ENCODE assay signal across 1 cellular context in the genomic region with DNA sequence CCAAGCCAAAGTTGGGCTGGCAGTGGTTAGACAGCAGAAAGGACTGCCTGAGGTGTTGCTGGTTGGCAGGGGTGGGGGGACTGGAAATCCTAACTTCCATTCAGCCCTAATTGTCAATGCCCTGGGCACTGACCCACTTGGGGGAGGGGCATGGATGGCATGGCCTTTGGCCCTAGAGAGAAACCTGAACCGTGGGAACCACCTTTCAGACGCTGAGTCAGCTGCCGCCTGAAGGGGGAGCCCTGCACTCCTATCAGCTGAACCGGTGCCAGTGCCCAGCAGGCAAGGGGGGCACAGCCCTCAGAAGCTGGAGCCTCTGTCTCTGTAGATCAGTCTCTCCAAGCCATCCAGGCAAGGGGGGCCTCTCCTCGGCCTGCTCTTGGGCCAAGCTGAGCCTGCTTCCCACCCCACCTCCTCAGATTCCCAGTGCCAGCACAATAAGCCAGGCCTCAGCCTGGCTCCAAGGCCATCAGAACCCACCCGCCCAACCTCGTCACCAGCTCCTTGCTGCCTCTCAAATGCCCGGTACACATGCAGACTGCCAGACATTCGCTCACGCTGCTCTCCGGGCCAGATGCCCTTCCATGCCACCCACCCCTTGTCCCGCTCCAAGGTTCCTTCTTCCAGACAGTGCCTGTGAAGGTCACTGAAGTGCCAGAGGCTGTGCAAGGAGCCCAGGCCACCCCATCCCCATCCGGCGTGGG.
TF ChIP-seq lines count a peak whose summit lies in the region.

No MANE protein-coding gene starts in this region.

TF ChIP-seq in GM12878, 131 proteins besides CTCF, POLR2A, EP300 and RAD21:
- no peak for TF ChIP-seq MEF2A (IDR thresholded peaks at IDR 0.05; ENCODE audit: insufficient read depth, low read depth, low read length)
- no peak for TF ChIP-seq SRF (IDR thresholded peaks at IDR 0.05; ENCODE audit: low read depth in 2 of 2, low read length in 2 of 2)
- TF ChIP-seq KAT2A (conservative IDR thresholded peaks at IDR 0.05; ENCODE audit: control insufficient read depth, low read depth, low read length), result no peak
- TF ChIP-seq CEBPZ (IDR thresholded peaks at IDR 0.05; ENCODE audit: low read depth, low read length), result no peak
- no peak for TF ChIP-seq EZH2 (IDR thresholded peaks at IDR 0.05; ENCODE audit: borderline replicate concordance, control insufficient read depth, low read depth, low read length)
- no peak for TF ChIP-seq ATF7 (IDR thresholded peaks at IDR 0.05; ENCODE audit: low read depth)
- 0 out of 2 replicates have a peak, but pooled peaks have one; percentile 38 for TF ChIP-seq YY1 (IDR thresholded peaks at IDR 0.05; ENCODE audit: low read depth, low read length)
- no peak for TF ChIP-seq HCFC1 (IDR thresholded peaks at IDR 0.05; ENCODE audit: low read length)
- TF ChIP-seq POU2F2 (IDR thresholded peaks at IDR 0.05; ENCODE audit: borderline replicate concordance, low read depth, low read length), result no peak
- peak; percentile 97 for TF ChIP-seq NR2F1 (conservative IDR thresholded peaks at IDR 0.05)
- no peak for TF ChIP-seq CHD1 (IDR thresholded peaks at IDR 0.05; ENCODE audit: low read depth, low read length)
- no peak for TF ChIP-seq HDGF (IDR thresholded peaks at IDR 0.05)
- peak; percentile 44 for TF ChIP-seq SMC3 (IDR thresholded peaks at IDR 0.05; ENCODE audit: borderline replicate concordance, low read length)
- TF ChIP-seq MTA2 (IDR thresholded peaks at IDR 0.05; ENCODE audit: low read depth), result no peak
- TF ChIP-seq CUX1 (IDR thresholded peaks at IDR 0.05; ENCODE audit: insufficient replicate concordance, low read depth, low read length), result no peak
- TF ChIP-seq NR2C2 (IDR thresholded peaks at IDR 0.05; ENCODE audit: borderline replicate concordance, control insufficient read depth, insufficient read length, low read depth), result no peak
